Comparison of ENCODE assay signal across 8 cellular contexts in the genomic region with DNA sequence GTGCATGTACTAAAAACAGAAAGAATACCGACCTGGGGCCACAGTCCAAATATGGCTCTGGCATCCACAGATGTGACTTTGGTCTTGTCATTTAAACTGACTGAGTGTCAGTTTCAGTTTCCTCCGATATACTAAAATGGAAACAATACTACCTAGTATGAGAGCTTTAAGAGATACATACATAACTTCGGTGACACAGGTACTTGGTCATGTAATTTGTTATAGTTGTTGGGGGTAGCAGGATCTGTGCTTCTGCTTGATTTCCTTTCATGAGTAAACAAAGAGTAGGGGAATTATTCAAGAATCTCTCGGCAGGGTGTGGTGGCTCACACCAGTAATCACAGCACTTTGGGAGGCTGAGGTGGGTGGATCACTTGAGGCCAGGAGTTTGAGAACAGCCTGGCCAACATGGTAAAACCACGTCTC. TPM values are rescaled to one million over a fixed set of nuclear protein-coding genes. Genes with fewer than 3 reads are reported as not detected.
DNase-seq lines count a peak whose midpoint lies in the region; ATAC-seq, FAIRE-seq and TF ChIP-seq lines count a peak whose summit lies in the region.

No MANE protein-coding gene starts in this region.

- H3K4me3 Mint-ChIP-seq in CD4-positive, alpha-beta memory T cell: peak overlapping the region; percentile 55 to 82 (median 61)
- peak overlapping the region; percentile 43 for H3K4me3 Mint-ChIP-seq in activated CD8-positive, alpha-beta T cell treated with anti-CD3 and anti-CD28 coated beads for 36 hours

- BruUV-seq in PC-9 (replicated peaks; lab: Mats Ljungman, UMichigan): no TSS peak

- TF ChIP-seq CTCF in activated CD8-positive, alpha-beta T cell treated with anti-CD3 and anti-CD28 coated beads for 36 hours (IDR thresholded peaks at IDR 0.05): no peak
- TF ChIP-seq CTCF in PC-9 (conservative IDR thresholded peaks at IDR 0.05) (no peak), coronary artery (IDR thresholded peaks at IDR 0.05) (no peak), smooth muscle cell (IDR thresholded peaks at IDR 0.05; ENCODE audit: borderline replicate concordance, insufficient read depth, poor library complexity, severe bottlenecking) (no peak)

- 92% methylated on average over 5 of the region's 5 CpGs for WGBS in smooth muscle cell (ENCODE audit: low lambda C conversion rate)

- peaks cover 32 to 67% (median 49%) of the 10 kb centered on the region in 4 donors for H3K4me1 Mint-ChIP-seq in CD4-positive, alpha-beta memory T cell
- peaks cover 72% of the 10 kb centered on the region for H3K4me1 Mint-ChIP-seq in activated CD8-positive, alpha-beta T cell treated with anti-CD3 and anti-CD28 coated beads for 36 hours (ENCODE audit: low read depth)

- intact Hi-C loops in CD4-positive, alpha-beta memory T cell (cut with micrococcal nuclease): no loop called here
- intact Hi-C loops in activated CD8-positive, alpha-beta T cell treated with anti-CD3 and anti-CD28 coated beads for 36 hours (cut with micrococcal nuclease): no loop called here
- intact Hi-C loops in PC-9 (cut with micrococcal nuclease; ENCODE audit: unreplicated experiment): no loop called here

- no peaks in the 10 kb centered on the region for H3K27me3 ChIP-seq in CD4-positive, alpha-beta memory T cell (ENCODE audit: insufficient read depth, low read length)
- no peaks in the 10 kb centered on the region for H3K27me3 ChIP-seq in PC-9 (ENCODE audit: insufficient read depth, low read depth)
- no peaks in the 10 kb centered on the region for H3K27me3 ChIP-seq in smooth muscle cell (ENCODE audit: low read depth)

- no peak overlapping the region for H3K4me2 ChIP-seq in PC-9
- no peak overlapping the region for H3K4me2 ChIP-seq in smooth muscle cell

- peaks cover 40% of the 10 kb centered on the region for H3K4me1 ChIP-seq in CD4-positive, alpha-beta memory T cell (ENCODE audit: insufficient read depth, low read length)
- H3K4me1 ChIP-seq in PC-9 (replicated peaks; ENCODE audit: insufficient read depth) (peaks cover 12% of the 10 kb centered on the region), smooth muscle cell (ENCODE audit: low read depth) (peaks cover 14% of the 10 kb centered on the region)

- POLR2A ChIA-PET in CD4-positive, alpha-beta memory T cell (lab: Charles Lee; ENCODE audit: partially characterized antibody): no interaction called here
- POLR2A ChIA-PET in activated CD8-positive, alpha-beta T cell treated with anti-CD3 and anti-CD28 coated beads for 36 hours (lab: Charles Lee): no interaction called here
- POLR2A ChIA-PET in PC-9 (lab: Charles Lee; ENCODE audit: unreplicated experiment): no interaction called here

- no peaks in the 10 kb centered on the region for H3K9me2 ChIP-seq in PC-9 (ENCODE audit: insufficient read depth)

- H3F3A ChIP-seq in PC-9 (ENCODE audit: insufficient read depth, low read depth) (no peaks in the 10 kb centered on the region), smooth muscle cell (ENCODE audit: low read depth) (no peaks in the 10 kb centered on the region)

- peak in 2 of 5 donors; percentile 3 to 12 for DNase-seq in CD4-positive, alpha-beta memory T cell
- DNase-seq in GM19239 (ENCODE audit: insufficient read length, low spot score) (peak; percentile 30), PC-9 (no peak), coronary artery (ENCODE audit: low spot score) (no peak), smooth muscle cell (lab: John Stamatoyannopoulos, UW; ENCODE audit: unreplicated experiment) (no peak)
- DNase-seq in activated CD8-positive, alpha-beta T cell treated with anti-CD3 and anti-CD28 coated beads for 36 hours: peak; percentile 50
- DNase-seq in activated CD8-positive, alpha-beta memory T cell treated with anti-CD3 and anti-CD28 coated beads for 24 hours: no peak

- H2AFZ ChIP-seq in PC-9 (no peak overlapping the region), smooth muscle cell (ENCODE audit: low read depth) (no peak overlapping the region)

- H3K79me2 ChIP-seq in PC-9 (ENCODE audit: low read depth) (0 out of 2 replicates have a peak, but pooled peaks cover 2% of the 10 kb centered on the region), smooth muscle cell (ENCODE audit: low read depth) (peaks cover 11% of the 10 kb centered on the region)

- H3K27ac Mint-ChIP-seq in CD4-positive, alpha-beta memory T cell: peak overlapping the region; percentile 19 to 91 (median 84)
- peak overlapping the region; percentile 91 for H3K27ac Mint-ChIP-seq in activated CD8-positive, alpha-beta T cell treated with anti-CD3 and anti-CD28 coated beads for 36 hours

- H3K9me3 ChIP-seq in CD4-positive, alpha-beta memory T cell (ENCODE audit: control insufficient read depth in 1 of 2, low read length in 2 of 2): no peaks in the 10 kb centered on the region
- H3K9me3 ChIP-seq in PC-9 (ENCODE audit: insufficient read depth, low read depth) (no peaks in the 10 kb centered on the region), smooth muscle cell (replicated peaks; ENCODE audit: low read depth) (no peaks in the 10 kb centered on the region)

- FAIRE-seq in GM19239 (lab: Jason Lieb, UNC): peak; percentile 76

- H3K36me3 Mint-ChIP-seq in CD4-positive, alpha-beta memory T cell: peaks cover 4 to 14% of the 10 kb centered on the region in 2 donors
- H3K36me3 Mint-ChIP-seq in activated CD8-positive, alpha-beta T cell treated with anti-CD3 and anti-CD28 coated beads for 36 hours (ENCODE audit: low read depth): peaks cover 29% of the 10 kb centered on the region

- ATAC-seq in HG03025 (IDR thresholded peaks at IDR 0.05; ENCODE audit: low FRiP score, unreplicated experiment): peak; percentile 73
- ATAC-seq in activated CD8-positive, alpha-beta T cell treated with anti-CD3 and anti-CD28 coated beads for 36 hours: peak; percentile 73

- H3K27ac ChIP-seq in CD4-positive, alpha-beta memory T cell (ENCODE audit: low read depth, low read length): peak overlapping the region; percentile 13
- no peak overlapping the region for H3K27ac ChIP-seq in PC-9
- no peak overlapping the region for H3K27ac ChIP-seq in coronary artery
- H3K27ac ChIP-seq in smooth muscle cell (ENCODE audit: low read depth): no peak overlapping the region

- H4K20me1 ChIP-seq in PC-9 (ENCODE audit: insufficient read depth) (no peaks in the 10 kb centered on the region; the same call in 1 of the 2 replicates), smooth muscle cell (ENCODE audit: low read depth) (peaks cover 21% of the 10 kb centered on the region)

- no peaks in the 10 kb centered on the region for H3K36me3 ChIP-seq in CD4-positive, alpha-beta memory T cell (ENCODE audit: insufficient read depth, low read length)
- H3K36me3 ChIP-seq in PC-9 (ENCODE audit: low read depth) (no peaks in the 10 kb centered on the region), smooth muscle cell (ENCODE audit: low read depth) (no peaks in the 10 kb centered on the region)

- no peak overlapping the region for H3K4me3 ChIP-seq in CD4-positive, alpha-beta memory T cell (ENCODE audit: low read length in 2 of 2)
- no peak overlapping the region for H3K4me3 ChIP-seq in PC-9
- H3K4me3 ChIP-seq in coronary artery: no peak overlapping the region
- H3K4me3 ChIP-seq in smooth muscle cell: no peak overlapping the region

- no peaks in the 10 kb centered on the region for H3K27me3 Mint-ChIP-seq in CD4-positive, alpha-beta memory T cell
- no peaks in the 10 kb centered on the region for H3K27me3 Mint-ChIP-seq in activated CD8-positive, alpha-beta T cell treated with anti-CD3 and anti-CD28 coated beads for 36 hours

- no peaks in the 10 kb centered on the region for H3K9me3 Mint-ChIP-seq in CD4-positive, alpha-beta memory T cell
- H3K9me3 Mint-ChIP-seq in activated CD8-positive, alpha-beta T cell treated with anti-CD3 and anti-CD28 coated beads for 36 hours: peaks cover 3% of the 10 kb centered on the region

- CTCF ChIA-PET in CD4-positive, alpha-beta memory T cell (lab: Charles Lee; ENCODE audit: partially characterized antibody): interaction anchor here (1.0 to 1.3 kb wide), 2 partner anchors 48 to 49 kb away, joined by 3 to 4 read pairs; no protein-coding TSS in a partner anchor
- CTCF ChIA-PET in activated CD8-positive, alpha-beta T cell treated with anti-CD3 and anti-CD28 coated beads for 36 hours (lab: Charles Lee): interaction anchor here (1.1 to 1.2 kb wide), 4 partner anchors 10 to 49 kb away, joined by 3 to 4 read pairs (median 3); no protein-coding TSS in a partner anchor
- CTCF ChIA-PET in PC-9 (lab: Charles Lee): no interaction called here

- H3K9ac ChIP-seq in smooth muscle cell (ENCODE audit: low read depth): no peak overlapping the region

RNA-seq across cellular contexts. Expression of a gene that starts 32.1 kb away (rescaled TPM):
- 10 to 100 TPM; 26.3 to 26.4 TPM for total RNA-seq in CD4-positive, alpha-beta memory T cell
- 10 to 100 TPM; 11.6 to 18.0 TPM for polyA plus RNA-seq in CD4-positive, alpha-beta memory T cell
- 10 to 100 TPM; 19.7 to 19.9 TPM for total RNA-seq in activated CD8-positive, alpha-beta T cell treated with anti-CD3 and anti-CD28 coated beads for 36 hours
- total RNA-seq in PC-9 (2021) (44.5 and 47.5 TPM in 2 replicates), smooth muscle cell (8.6 and 13.3 TPM in 2 replicates)
- polyA plus RNA-seq in smooth muscle cell: 4.4 and 6.6 TPM in 2 replicates

Comparison
In these comparisons a context has a peak if more than half of its experiments do, and no peak if none do; other contexts are left out.
1. DNase-seq: peak in GM19239 (single experiment) and activated CD8-positive, alpha-beta T cell treated with anti-CD3 and anti-CD28 coated beads for 36 hours (single experiment); none in activated CD8-positive, alpha-beta memory T cell treated with anti-CD3 and anti-CD28 coated beads for 24 hours (single experiment), PC-9 (0 of 2), coronary artery (single experiment) and smooth muscle cell (single experiment).